In genomic region chr17:18967806-18968744, GRCh38 we compare ENCODE assay signal across 1 cellular context.
TF ChIP-seq lines count a peak whose summit lies in the region.

No MANE protein-coding gene starts in this region.

TF ChIP-seq in SK-N-SH, 30 proteins besides CTCF, POLR2A, EP300 and RAD21 (continued from another document):
- TF ChIP-seq PBX3 (IDR thresholded peaks at IDR 0.05): no peak
- TF ChIP-seq GABPA (IDR thresholded peaks at IDR 0.05; ENCODE audit: low read depth): no peak
- no peak for TF ChIP-seq ELF1 (IDR thresholded peaks at IDR 0.05)
- no peak for TF ChIP-seq EZH2phosphoT487 (IDR thresholded peaks at IDR 0.05; ENCODE audit: borderline replicate concordance, low read depth)
- TF ChIP-seq POLR2AphosphoS5 (IDR thresholded peaks at IDR 0.05; ENCODE audit: low read depth, low read length): no peak
